ENCODE assay signal across 8 cellular contexts in the genomic region with DNA sequence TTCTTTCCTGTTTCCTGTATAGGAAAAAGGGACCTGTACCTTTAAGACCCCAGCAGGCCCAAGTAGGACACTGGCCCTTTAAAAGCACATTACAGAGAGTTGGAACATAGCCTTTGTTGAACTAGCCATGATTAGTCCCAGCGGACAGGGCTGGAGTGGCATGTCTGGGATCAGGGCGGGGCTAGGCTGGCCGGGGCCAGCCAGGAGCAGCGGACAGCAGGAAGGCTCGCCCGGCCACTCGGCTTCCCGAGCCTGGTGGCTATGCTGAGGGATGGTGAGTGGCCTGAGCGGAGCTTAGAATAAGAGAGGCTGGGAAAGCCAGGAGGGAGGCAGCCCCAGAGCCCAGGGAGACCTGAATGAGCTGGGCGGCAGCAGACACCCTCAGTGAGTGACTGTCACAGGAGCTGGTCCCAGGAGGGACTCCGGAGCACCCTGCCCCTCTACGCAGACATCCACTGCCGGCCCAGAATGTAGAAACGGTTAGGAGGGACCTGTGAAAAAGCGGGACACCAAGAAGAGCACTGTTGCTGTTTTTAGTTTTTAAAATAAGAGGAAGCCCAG.
DNase-seq lines count a peak whose midpoint lies in the region; ATAC-seq, FAIRE-seq and TF ChIP-seq lines count a peak whose summit lies in the region.

No MANE protein-coding gene starts in this region.

- H2AFZ ChIP-seq in neural progenitor cell (replicated peaks) = no peak overlapping the region

- peak; percentile 96 for FAIRE-seq in H54 (lab: Jason Lieb, UNC)

- TF ChIP-seq CTCF in fibroblast of the aortic adventitia (IDR thresholded peaks at IDR 0.05; ENCODE audit: insufficient read depth, low read length) (peak; percentile 38), neural progenitor cell (IDR thresholded peaks at IDR 0.05) (no peak)

- H3K36me3 ChIP-seq in neural progenitor cell = no peaks in the 10 kb centered on the region

- H3K4me1 Mint-ChIP-seq in neural progenitor cell = peaks cover 55% of the 10 kb centered on the region

- peaks cover 100% of the 10 kb centered on the region for H4K20me1 ChIP-seq in neural progenitor cell (ENCODE audit: low read depth)

- H3K27me3 ChIP-seq in neural progenitor cell = no peaks in the 10 kb centered on the region

- H3K9ac ChIP-seq in neural progenitor cell = no peak overlapping the region

- DNase-seq in H54 (ENCODE audit: insufficient read length, low spot score) (peak; percentile 100), SHP77 treated with DMSO at 0.1 percent for 48 hours (lab: John Stamatoyannopoulos, UW) (peak; percentile 41), fibroblast of the aortic adventitia (ENCODE audit: low read depth) (peak; percentile 86), neural progenitor cell (ENCODE audit: low spot score) (peak; percentile 94), T-helper 2 cell (no peak), RPMI8226 (no peak), GF-D8 (lab: John Stamatoyannopoulos, UW) (no peak)

- H3K36me3 Mint-ChIP-seq in neural progenitor cell = no peaks in the 10 kb centered on the region

- H3K9me3 ChIP-seq in neural progenitor cell (ENCODE audit: low read depth) = no peaks in the 10 kb centered on the region

- no peak overlapping the region for H3K27ac ChIP-seq in neural progenitor cell

- H3K4me2 ChIP-seq in neural progenitor cell = peak overlapping the region; percentile 74

- no peaks in the 10 kb centered on the region for H3K9me3 Mint-ChIP-seq in neural progenitor cell

- TF ChIP-seq POLR2A in H54 (IDR thresholded peaks at IDR 0.05; ENCODE audit: low read depth, low read length) = peak; percentile 57

- H3K4me1 ChIP-seq in neural progenitor cell = peaks cover 55% of the 10 kb centered on the region

- peaks cover 16% of the 10 kb centered on the region for H3F3A ChIP-seq in neural progenitor cell (ENCODE audit: low read depth)

- H3K4me3 ChIP-seq in fibroblast of the aortic adventitia (ENCODE audit: low read depth, low read length) (peak overlapping the region; percentile 73), neural progenitor cell (peak overlapping the region; percentile 36)

- peaks cover 79% of the 10 kb centered on the region for H3K79me2 ChIP-seq in neural progenitor cell (ENCODE audit: low read depth)

- ATAC-seq in GM19023 (IDR thresholded peaks at IDR 0.05; ENCODE audit: unreplicated experiment) = no peak

- H3K27ac Mint-ChIP-seq in neural progenitor cell = no peak overlapping the region

- H3K27me3 Mint-ChIP-seq in neural progenitor cell (ENCODE audit: insufficient read depth, low read depth) = peaks cover 7% of the 10 kb centered on the region

- H3K4me3 Mint-ChIP-seq in neural progenitor cell = no peak overlapping the region

Comparison
In these comparisons a context has a peak if more than half of its experiments do, and no peak if none do; other contexts are left out.
1. DNase-seq: peak in H54 (single experiment), SHP77 treated with DMSO at 0.1 percent for 48 hours (single experiment), fibroblast of the aortic adventitia (single experiment) and neural progenitor cell (single experiment); none in T-helper 2 cell (0 of 5), RPMI8226 (single experiment) and GF-D8 (single experiment).